ENCODE assay signal across 8 cellular contexts in genomic region chr7:7641129-7641663, GRCh38. TPM values are rescaled to one million over a fixed set of nuclear protein-coding genes. Genes with fewer than 3 reads are reported as not detected.
DNase-seq lines count a peak whose midpoint lies in the region; ATAC-seq and TF ChIP-seq lines count a peak whose summit lies in the region.

No MANE protein-coding gene starts in this region.

- H4K20me1 ChIP-seq in BLaER1 treated with 17β-estradiol and CSF1 and Interleukin-3, amounts not matched to agents 10 nM and 100 nM, result no peaks in the 10 kb centered on the region

- peaks cover 0 to 6% (median 5%) of the 10 kb centered on the region in 11 experiments; a peak in 11 of 22 replicates for H3K9me3 ChIP-seq in BLaER1 treated with 17β-estradiol and CSF1 and Interleukin-3, amounts not matched to agents 10 nM and 100 nM (replicated peaks in 1 of 11)
- H3K9me3 ChIP-seq in psoas muscle, result no peaks in the 10 kb centered on the region

- H3K27ac ChIP-seq in BLaER1 treated with 17β-estradiol and CSF1 and Interleukin-3, amounts not matched to agents 10 nM and 100 nM, result peak overlapping the region; percentile 75 to 85 (median 81)
- peak overlapping the region; percentile 87 for H3K27ac ChIP-seq in psoas muscle

- CTCF ChIA-PET in activated CD4-positive, alpha-beta memory T cell treated with anti-CD3 and anti-CD28 coated beads for 36 hours (lab: Charles Lee), result interaction anchor here (0.8 to 2.1 kb wide), 7 partner anchors 40 to 655 kb away, joined by 3 to 6 read pairs (median 3); no protein-coding TSS in a partner anchor

- ATAC-seq in GM18870 (IDR thresholded peaks at IDR 0.05; ENCODE audit: unreplicated experiment) (peak; percentile 3), HG03159 (IDR thresholded peaks at IDR 0.05; ENCODE audit: unreplicated experiment) (peak; percentile 20), psoas muscle (peak in 1 of 4 donors; percentile 21)

- H3K27me3 Mint-ChIP-seq in activated CD4-positive, alpha-beta memory T cell treated with anti-CD3 and anti-CD28 coated beads for 36 hours, result peaks cover 1% of the 10 kb centered on the region
- H3K27me3 Mint-ChIP-seq in glutamatergic neuron (ENCODE audit: unreplicated experiment), result peaks cover 5% of the 10 kb centered on the region

- peak overlapping the region; percentile 100 for H3K27ac Mint-ChIP-seq in activated CD4-positive, alpha-beta memory T cell treated with anti-CD3 and anti-CD28 coated beads for 36 hours
- H3K27ac Mint-ChIP-seq in glutamatergic neuron (ENCODE audit: unreplicated experiment), result peak overlapping the region; percentile 78

- no peaks in the 10 kb centered on the region for H3K9me3 Mint-ChIP-seq in activated CD4-positive, alpha-beta memory T cell treated with anti-CD3 and anti-CD28 coated beads for 36 hours
- no peaks in the 10 kb centered on the region for H3K9me3 Mint-ChIP-seq in glutamatergic neuron (ENCODE audit: unreplicated experiment)

- H3K9ac ChIP-seq in BLaER1 treated with 17β-estradiol and CSF1 and Interleukin-3, amounts not matched to agents 10 nM and 100 nM, result peak overlapping the region; percentile 80 to 86 (median 85)

- no peak for DNase-seq in activated CD4-positive, alpha-beta memory T cell treated with anti-CD3 and anti-CD28 coated beads for 36 hours
- no peak for DNase-seq in glutamatergic neuron
- no peak for DNase-seq in psoas muscle
- DNase-seq in NCI-H2196 treated with DMSO at 0.1 percent for 48 hours (lab: John Stamatoyannopoulos, UW; ENCODE audit: unreplicated experiment), result no peak
- DNase-seq in H4 (ENCODE audit: low spot score), result no peak

- POLR2A ChIA-PET in activated CD4-positive, alpha-beta memory T cell treated with anti-CD3 and anti-CD28 coated beads for 36 hours (lab: Charles Lee), result interaction anchor here (0.9 to 2.8 kb wide), 13 partner anchors 12 to 536 kb away, joined by 3 to 25 read pairs (median 4); partner anchors contain the start of genes C1GALT1 and GLCCI1

- peaks cover 49% of the 10 kb centered on the region for H3K4me1 Mint-ChIP-seq in activated CD4-positive, alpha-beta memory T cell treated with anti-CD3 and anti-CD28 coated beads for 36 hours (ENCODE audit: low read depth)
- H3K4me1 Mint-ChIP-seq in glutamatergic neuron (ENCODE audit: low read depth, unreplicated experiment), result peaks cover 2% of the 10 kb centered on the region

- peak overlapping the region; percentile 74 to 89 (median 83) for H3K4me3 ChIP-seq in BLaER1 treated with 17β-estradiol and CSF1 and Interleukin-3, amounts not matched to agents 10 nM and 100 nM
- H3K4me3 ChIP-seq in psoas muscle, result peak overlapping the region; percentile 89

- TF ChIP-seq CTCF in glutamatergic neuron (IDR thresholded peaks at IDR 0.05; ENCODE audit: partially characterized antibody, unreplicated experiment), result no peak
- TF ChIP-seq CTCF in psoas muscle (IDR thresholded peaks at IDR 0.05), result no peak

- peaks cover 6 to 25% (median 12%) of the 10 kb centered on the region in 11 experiments; a peak in 17 of 22 replicates for H3K36me3 ChIP-seq in BLaER1 treated with 17β-estradiol and CSF1 and Interleukin-3, amounts not matched to agents 10 nM and 100 nM
- peaks cover 0 to 16% of the 10 kb centered on the region in 2 donors for H3K36me3 ChIP-seq in psoas muscle (ENCODE audit: insufficient read depth in 1 of 2, low read depth in 1 of 2)

- no peaks in the 10 kb centered on the region for H3K27me3 ChIP-seq in BLaER1 treated with 17β-estradiol and CSF1 and Interleukin-3, amounts not matched to agents 10 nM and 100 nM
- H3K27me3 ChIP-seq in psoas muscle (ENCODE audit: insufficient read depth in 3 of 3, low read length in 2 of 3), result no peaks in the 10 kb centered on the region

- intact Hi-C loops in activated CD4-positive, alpha-beta memory T cell treated with anti-CD3 and anti-CD28 coated beads for 36 hours (cut with micrococcal nuclease), result loop anchor here (1.0 to 5.0 kb wide), 8 partner anchors 30 to 535 kb away; partner anchors contain the start of genes C1GALT1, GLCCI1 and RPA3
- intact Hi-C loops in psoas muscle (cut with DNase I), result loop anchor here in 1 of 2 donors (1.0 kb wide), 1 partner anchor 119 kb away; no protein-coding TSS in a partner anchor

- H3K4me1 ChIP-seq in BLaER1 treated with 17β-estradiol and CSF1 and Interleukin-3, amounts not matched to agents 10 nM and 100 nM, result peaks cover 17 to 24% (median 21%) of the 10 kb centered on the region in 10 experiments
- H3K4me1 ChIP-seq in psoas muscle, result peaks cover 16% of the 10 kb centered on the region

- peak overlapping the region; percentile 82 to 97 (median 90) for H3K4me2 ChIP-seq in BLaER1 treated with 17β-estradiol and CSF1 and Interleukin-3, amounts not matched to agents 10 nM and 100 nM

- peaks cover 29% of the 10 kb centered on the region for H3K36me3 Mint-ChIP-seq in activated CD4-positive, alpha-beta memory T cell treated with anti-CD3 and anti-CD28 coated beads for 36 hours
- no peaks in the 10 kb centered on the region for H3K36me3 Mint-ChIP-seq in glutamatergic neuron (ENCODE audit: unreplicated experiment)

- WGBS in psoas muscle, 3 donors, result 2 to 4% (median 3%) methylated on average over 22 of the region's 22 CpGs

- H3K4me3 Mint-ChIP-seq in activated CD4-positive, alpha-beta memory T cell treated with anti-CD3 and anti-CD28 coated beads for 36 hours, result peak overlapping the region; percentile 97
- peak overlapping the region; percentile 95 for H3K4me3 Mint-ChIP-seq in glutamatergic neuron (ENCODE audit: unreplicated experiment)

RNA-seq across cellular contexts. Expression of gene UMAD1, which starts 0.6 kb away (rescaled TPM):
- 10 to 100 TPM; 15.0 to 17.6 TPM for total RNA-seq in activated CD4-positive, alpha-beta memory T cell treated with anti-CD3 and anti-CD28 coated beads for 36 hours
- total RNA-seq in glutamatergic neuron (ENCODE audit: unreplicated experiment) (5.2 TPM), psoas muscle (10 to 100 TPM; 10.1 to 18.3 (median 14.1) TPM)
- polyA plus RNA-seq in psoas muscle, result 10 to 100 TPM in 1 of 3 donors, 1 to 10 TPM in 2; 6.2 to 19.1 (median 9.4) TPM
- total RNA-seq in H4 (2014; rRNA removed; shearing (Covaris generic)), result 46.4 and 65.9 TPM in 2 replicates
